In genomic region chr19:39126312-39126561, GRCh38 we compare ENCODE assay signal across 8 cellular contexts. TPM values are rescaled to one million over a fixed set of nuclear protein-coding genes. Genes with fewer than 3 reads are reported as not detected.
DNase-seq lines count a peak whose midpoint lies in the region; ATAC-seq and TF ChIP-seq lines count a peak whose summit lies in the region.

No MANE protein-coding gene starts in this region.

- H3K4me1 Mint-ChIP-seq in activated naive CD8-positive, alpha-beta T cell treated with anti-CD3 and anti-CD28 coated beads, Interleukin-2, amount 50 U/mL, for 24 hours, result peaks cover 33% of the 10 kb centered on the region

- peaks cover 0 to 45% of the 10 kb centered on the region in 2 experiments; a peak in 1 of 4 replicates for H3K4me1 ChIP-seq in SK-N-SH (ENCODE audit: control insufficient read depth in 1 of 2, insufficient read depth in 2 of 2, low read depth in 1 of 2, low read length in 1 of 2)

- H3K79me2 ChIP-seq in SK-N-SH (ENCODE audit: insufficient read depth), result peaks cover 54% of the 10 kb centered on the region

- ATAC-seq in SK-N-SH treated with all-trans-retinoic acid at 6 μM for 48 hours (no peak), HG03159 (IDR thresholded peaks at IDR 0.05; ENCODE audit: unreplicated experiment) (no peak)
- ATAC-seq in activated naive CD8-positive, alpha-beta T cell treated with anti-CD3 and anti-CD28 coated beads, Interleukin-2, amount 50 U/mL, for 24 hours, result no peak

- no peaks in the 10 kb centered on the region for H3K9me2 ChIP-seq in SK-N-SH

- TF ChIP-seq EP300 in SK-N-SH (IDR thresholded peaks at IDR 0.05; ENCODE audit: borderline replicate concordance in 1 of 2, low read depth in 1 of 2, low read length in 1 of 2), result no peak

- no peaks in the 10 kb centered on the region for H3K27me3 Mint-ChIP-seq in activated naive CD8-positive, alpha-beta T cell treated with anti-CD3 and anti-CD28 coated beads, Interleukin-2, amount 50 U/mL, for 24 hours

- H3K36me3 Mint-ChIP-seq in activated naive CD8-positive, alpha-beta T cell treated with anti-CD3 and anti-CD28 coated beads, Interleukin-2, amount 50 U/mL, for 24 hours (ENCODE audit: low read depth), result no peaks in the 10 kb centered on the region

- under 1% methylated on average over 8 of the region's 8 CpGs for WGBS in SK-N-SH (ENCODE audit: low lambda C conversion rate)

- peak overlapping the region; percentile 95 for H3K4me2 ChIP-seq in SK-N-SH

- H3K4me3 Mint-ChIP-seq in activated naive CD8-positive, alpha-beta T cell treated with anti-CD3 and anti-CD28 coated beads, Interleukin-2, amount 50 U/mL, for 24 hours, result peak overlapping the region; percentile 97

- H4K20me1 ChIP-seq in SK-N-SH (ENCODE audit: insufficient read depth), result peaks cover 38% of the 10 kb centered on the region

- no peak for TF ChIP-seq CTCF in SK-N-SH (IDR thresholded peaks at IDR 0.05)

- H3K27ac Mint-ChIP-seq in activated naive CD8-positive, alpha-beta T cell treated with anti-CD3 and anti-CD28 coated beads, Interleukin-2, amount 50 U/mL, for 24 hours, result peak overlapping the region; percentile 98

- no peak overlapping the region; the same call in 1 of the 2 replicates for H2AFZ ChIP-seq in SK-N-SH (ENCODE audit: low read depth)

- H3K36me3 ChIP-seq in SK-N-SH (replicated peaks in 1 of 2; ENCODE audit: control insufficient read depth in 1 of 2, insufficient read depth in 2 of 2, low read length in 1 of 2), result no peaks in the 10 kb centered on the region

- CTCF ChIA-PET in SK-N-SH (lab: Yijun Ruan, JAX), result interaction anchor here (0.9 to 3.2 kb wide), 7 partner anchors 12 to 202 kb away, joined by 3 to 14 read pairs (median 4); no protein-coding TSS in a partner anchor

- H3K9me3 Mint-ChIP-seq in activated naive CD8-positive, alpha-beta T cell treated with anti-CD3 and anti-CD28 coated beads, Interleukin-2, amount 50 U/mL, for 24 hours, result no peaks in the 10 kb centered on the region

- H3F3A ChIP-seq in SK-N-SH (replicated peaks; ENCODE audit: insufficient read depth), result peaks cover 8% of the 10 kb centered on the region

- no peak for DNase-seq in SK-N-SH
- DNase-seq in activated naive CD8-positive, alpha-beta T cell treated with anti-CD3 and anti-CD28 coated beads, Interleukin-2, amount 50 U/mL, for 24 hours, result no peak
- DNase-seq in substantia nigra (lab: John Stamatoyannopoulos, UW), result no peak
- no peak for DNase-seq in amniotic stem cell (lab: John Stamatoyannopoulos, UW)
- DNase-seq in NCI-H526 (lab: John Stamatoyannopoulos, UW), result no peak

- H3K9me3 ChIP-seq in SK-N-SH, result no peaks in the 10 kb centered on the region

- POLR2A ChIA-PET in SK-N-SH (lab: Yijun Ruan, JAX), result interaction anchor here (1.2 kb wide), 1 partner anchor 14 kb away, joined by 4 read pairs; no protein-coding TSS in a partner anchor

- H3K27ac ChIP-seq in SK-N-SH (ENCODE audit: low read depth in 2 of 2, low read length in 1 of 2), result peak overlapping the region; percentile 65 to 76; a peak in 2 of 4 replicates
- H3K27ac ChIP-seq in layer of hippocampus (ENCODE audit: low read depth, low read length), result peak overlapping the region; percentile 87
- H3K27ac ChIP-seq in substantia nigra (ENCODE audit: low read depth, low read length, poor library complexity, severe bottlenecking), result peak overlapping the region; percentile 84

- H3K27me3 ChIP-seq in SK-N-SH (ENCODE audit: insufficient read depth), result no peaks in the 10 kb centered on the region
- H3K27me3 ChIP-seq in layer of hippocampus (ENCODE audit: control insufficient read depth, insufficient read depth, low read length), result no peaks in the 10 kb centered on the region

- peak overlapping the region; percentile 89 for H3K9ac ChIP-seq in SK-N-SH

- peak overlapping the region; percentile 83 to 91 for H3K4me3 ChIP-seq in SK-N-SH (ENCODE audit: low read depth in 2 of 2, low read length in 1 of 2)

- TF ChIP-seq RAD21 in SK-N-SH (IDR thresholded peaks at IDR 0.05; ENCODE audit: low read length), result no peak

TF ChIP-seq in SK-N-SH, 30 proteins besides CTCF, POLR2A, EP300 and RAD21:
- no peak for TF ChIP-seq TAF1 (IDR thresholded peaks at IDR 0.05; ENCODE audit: borderline replicate concordance, low read depth, low read length)
- no peak for TF ChIP-seq RFX5 (IDR thresholded peaks at IDR 0.05; ENCODE audit: low read length)
- no peak for TF ChIP-seq TCF12 (IDR thresholded peaks at IDR 0.05)
- TF ChIP-seq RXRA (IDR thresholded peaks at IDR 0.05; ENCODE audit: borderline replicate concordance, low read depth), result no peak
- no peak for TF ChIP-seq IRF3 (IDR thresholded peaks at IDR 0.05; ENCODE audit: low read depth, low read length)
- TF ChIP-seq GATA2 (CRISPR knock-in tag; IDR thresholded peaks at IDR 0.05), result no peak
- no peak for TF ChIP-seq NFIC (IDR thresholded peaks at IDR 0.05; ENCODE audit: borderline replicate concordance)
- TF ChIP-seq ELF1 (IDR thresholded peaks at IDR 0.05), result no peak

TF ChIP-seq in SK-N-SH treated with all-trans-retinoic acid at 6 μM for 48 hours, 23 proteins besides CTCF, POLR2A, EP300 and RAD21:
- TF ChIP-seq CREB5 (CRISPR knock-in tag; IDR thresholded peaks at IDR 0.05; ENCODE audit: low read depth) (no peak), ISL1 (CRISPR knock-in tag; IDR thresholded peaks at IDR 0.05) (no peak), SNAI2 (CRISPR knock-in tag; IDR thresholded peaks at IDR 0.05) (no peak)

RNA-seq across cellular contexts. Expression of gene PAK4, which starts 0.7 kb away (rescaled TPM):
- polyA plus RNA-seq in SK-N-SH (2012; rRNA removed), result 24.7 and 36.4 TPM in 2 replicates
- 14.3 and 23.1 TPM in 2 replicates for polyA plus RNA-seq in SK-N-SH (2012; cell fraction: cytosol; rRNA removed)
- 31.0 and 44.4 TPM in 2 replicates for polyA plus RNA-seq in SK-N-SH (2012; cell fraction: nucleus; rRNA removed)

RNA-seq across cellular contexts. Expression of gene ACP7, which starts 42.1 kb away (rescaled TPM):
- polyA plus RNA-seq in SK-N-SH (2012; rRNA removed), result 0.24 and 0.36 TPM in 2 replicates
- 0.13 and 0.31 TPM in 2 replicates for polyA plus RNA-seq in SK-N-SH (2012; cell fraction: cytosol; rRNA removed)
- polyA plus RNA-seq in SK-N-SH (2012; cell fraction: nucleus; rRNA removed), result 0.41 and 0.45 TPM in 2 replicates
